18 cellular contexts compared by ENCODE assay signal in genomic region chr7:105829681-105830322, GRCh38. TPM values are rescaled to one million over a fixed set of nuclear protein-coding genes. Genes with fewer than 3 reads are reported as not detected.
A peak's percentile ranks its signal among the peaks of the same experiment; 100 is the strongest.
DNase-seq lines count a peak whose midpoint lies in the region; ATAC-seq, FAIRE-seq and TF ChIP-seq lines count a peak whose summit lies in the region.
"Had no signal": no experiment of that assay in that cellular context is flagged by ENCODE, and none has a peak within 500 bp of the region (broad histone marks: within the 10 kb centered on the region; RNA-seq: fewer than 3 reads in every experiment).

No MANE protein-coding gene starts in this region.

- H3K9ac ChIP-seq in astrocyte (ENCODE audit: low read length) (peak overlapping the region; percentile 16), rectal smooth muscle tissue (ENCODE audit: low read length) (no peak overlapping the region)

- peaks cover 28% of the 10 kb centered on the region for H3K4me1 Mint-ChIP-seq in astrocyte (ENCODE audit: low read depth, unreplicated experiment)
- H3K4me1 Mint-ChIP-seq in activated CD8-positive, alpha-beta T cell treated with anti-CD3 and anti-CD28 coated beads for 36 hours (ENCODE audit: low read depth) = peaks cover 9% of the 10 kb centered on the region
- peaks cover 26% of the 10 kb centered on the region for H3K4me1 Mint-ChIP-seq in mesothelial cell of epicardium
- H3K4me1 Mint-ChIP-seq: activated naive CD8-positive, alpha-beta T cell treated with anti-CD3 and anti-CD28 coated beads, Interleukin-2, amount 10 ng/mL, durations not matched to agents 7 days and 5 days had no signal

- no peaks in the 10 kb centered on the region for H3K79me2 ChIP-seq in astrocyte (ENCODE audit: insufficient read depth, low read length)

- FAIRE-seq in astrocyte (lab: Jason Lieb, UNC) (peak; percentile 39), D721Med (lab: Jason Lieb, UNC) (no peak)

- H3K4me3 ChIP-seq in astrocyte (ENCODE audit: insufficient read depth, low read depth, low read length) (no peak overlapping the region), foreskin fibroblast (ENCODE audit: low read depth in 1 of 2, low read length in 2 of 2) (no peak overlapping the region), rectal smooth muscle tissue (ENCODE audit: low read length) (no peak overlapping the region)
- H3K4me3 ChIP-seq: right atrium auricular region, tibial artery had no signal

- H3K27ac ChIP-seq in astrocyte (ENCODE audit: low read depth, low read length) (peak overlapping the region; percentile 72), rectal smooth muscle tissue (ENCODE audit: low read depth, low read length) (peak overlapping the region; percentile 57)
- H3K27ac ChIP-seq: right atrium auricular region, tibial artery had no signal

- CTCF ChIA-PET in activated CD8-positive, alpha-beta T cell treated with anti-CD3 and anti-CD28 coated beads for 36 hours (lab: Charles Lee) = no interaction called here

- peaks cover 25% of the 10 kb centered on the region for H3K4me1 ChIP-seq in astrocyte (ENCODE audit: insufficient read depth, low read length)
- H3K4me1 ChIP-seq in rectal smooth muscle tissue (ENCODE audit: control insufficient read depth, insufficient read depth, low read length) = peaks cover 24% of the 10 kb centered on the region

- peaks cover 4% of the 10 kb centered on the region for H4K20me1 ChIP-seq in astrocyte (ENCODE audit: insufficient read depth, low read length)

- no peak for ATAC-seq in activated CD8-positive, alpha-beta T cell treated with anti-CD3 and anti-CD28 coated beads for 36 hours
- no peak for ATAC-seq in left cardiac atrium
- ATAC-seq: left ventricle myocardium superior had no signal

- no peaks in the 10 kb centered on the region for H3K36me3 Mint-ChIP-seq in astrocyte (ENCODE audit: low read depth, unreplicated experiment)
- H3K36me3 Mint-ChIP-seq in activated CD8-positive, alpha-beta T cell treated with anti-CD3 and anti-CD28 coated beads for 36 hours (ENCODE audit: low read depth) = peaks cover 2% of the 10 kb centered on the region
- H3K36me3 Mint-ChIP-seq in mesothelial cell of epicardium = peaks cover 6% of the 10 kb centered on the region
- H3K36me3 Mint-ChIP-seq: activated naive CD8-positive, alpha-beta T cell treated with anti-CD3 and anti-CD28 coated beads, Interleukin-2, amount 10 ng/mL, durations not matched to agents 7 days and 5 days had no signal

- peak; percentile 24 for DNase-seq in ELR (ENCODE audit: low read depth)
- DNase-seq in astrocyte (ENCODE audit: low read depth) = no peak
- DNase-seq in foreskin fibroblast = peak; percentile 44 to 55
- DNase-seq in D721Med (ENCODE audit: insufficient read length, low spot score) = no peak
- DNase-seq in activated CD8-positive, alpha-beta T cell treated with anti-CD3 and anti-CD28 coated beads for 36 hours = no peak
- DNase-seq in left cardiac atrium = no peak
- no peak for DNase-seq in mesothelial cell of epicardium (ENCODE audit: low spot score in 2 of 2, unreplicated experiment in 2 of 2)
- DNase-seq: activated CD4-positive, alpha-beta T cell treated with anti-CD3 and anti-CD28 coated beads for 48 hours; activated naive CD8-positive, alpha-beta T cell treated with anti-CD3 and anti-CD28 coated beads, Interleukin-2, amount 10 ng/mL, durations not matched to agents 7 days and 5 days; activated T-cell treated with anti-CD3 and anti-CD28 coated beads, Interleukin-2, amount 50 U/mL, for 24 hours; DMS79; left ventricle myocardium superior; Right ventricle myocardium superior; stimulated activated CD4-positive, alpha-beta T cell treated with anti-CD3 and anti-CD28 coated beads, Interleukin-4, amount 100 ng/mL, for 24 hours; tibial artery had no signal

- no peak overlapping the region for H3K4me3 Mint-ChIP-seq in astrocyte (ENCODE audit: unreplicated experiment)
- no peak overlapping the region for H3K4me3 Mint-ChIP-seq in activated CD8-positive, alpha-beta T cell treated with anti-CD3 and anti-CD28 coated beads for 36 hours
- H3K4me3 Mint-ChIP-seq in mesothelial cell of epicardium = no peak overlapping the region
- H3K4me3 Mint-ChIP-seq: activated naive CD8-positive, alpha-beta T cell treated with anti-CD3 and anti-CD28 coated beads, Interleukin-2, amount 10 ng/mL, durations not matched to agents 7 days and 5 days; activated T-cell treated with anti-CD3 and anti-CD28 coated beads, Interleukin-2, amount 50 U/mL, for 24 hours; central memory CD8-positive, alpha-beta T cell had no signal

- no peaks in the 10 kb centered on the region for H3K27me3 Mint-ChIP-seq in astrocyte (ENCODE audit: low read depth, unreplicated experiment)
- H3K27me3 Mint-ChIP-seq in activated CD8-positive, alpha-beta T cell treated with anti-CD3 and anti-CD28 coated beads for 36 hours = no peaks in the 10 kb centered on the region
- no peaks in the 10 kb centered on the region for H3K27me3 Mint-ChIP-seq in mesothelial cell of epicardium (ENCODE audit: low read depth)
- H3K27me3 Mint-ChIP-seq: activated naive CD8-positive, alpha-beta T cell treated with anti-CD3 and anti-CD28 coated beads, Interleukin-2, amount 10 ng/mL, durations not matched to agents 7 days and 5 days; activated T-cell treated with anti-CD3 and anti-CD28 coated beads, Interleukin-2, amount 50 U/mL, for 24 hours; central memory CD8-positive, alpha-beta T cell had no signal

- peaks cover 2% of the 10 kb centered on the region for H3K9me3 Mint-ChIP-seq in astrocyte (ENCODE audit: unreplicated experiment)
- peaks cover 4% of the 10 kb centered on the region for H3K9me3 Mint-ChIP-seq in activated CD8-positive, alpha-beta T cell treated with anti-CD3 and anti-CD28 coated beads for 36 hours
- peaks cover 5% of the 10 kb centered on the region for H3K9me3 Mint-ChIP-seq in mesothelial cell of epicardium
- H3K9me3 Mint-ChIP-seq: activated T-cell treated with anti-CD3 and anti-CD28 coated beads, Interleukin-2, amount 50 U/mL, for 24 hours; central memory CD8-positive, alpha-beta T cell had no signal

- H3K9me3 ChIP-seq in astrocyte (ENCODE audit: insufficient read depth, low read depth, low read length) = no peaks in the 10 kb centered on the region
- H3K9me3 ChIP-seq: right atrium auricular region, tibial artery had no signal

- POLR2A ChIA-PET in activated CD8-positive, alpha-beta T cell treated with anti-CD3 and anti-CD28 coated beads for 36 hours (lab: Charles Lee) = no interaction called here

- no peaks in the 10 kb centered on the region for H3K27me3 ChIP-seq in astrocyte (ENCODE audit: insufficient read depth, low read length)
- no peaks in the 10 kb centered on the region for H3K27me3 ChIP-seq in rectal smooth muscle tissue (ENCODE audit: control insufficient read depth, insufficient read depth, low read length)
- H3K27me3 ChIP-seq: right atrium auricular region, tibial artery had no signal

- H3K36me3 ChIP-seq in astrocyte (ENCODE audit: insufficient read depth, low read length) (no peaks in the 10 kb centered on the region), rectal smooth muscle tissue (ENCODE audit: control insufficient read depth, insufficient read depth, low read length) (no peaks in the 10 kb centered on the region)
- H3K36me3 ChIP-seq: right atrium auricular region, tibial artery had no signal

- H3K27ac Mint-ChIP-seq in astrocyte (ENCODE audit: unreplicated experiment) (peak overlapping the region; percentile 82), mesothelial cell of epicardium (no peak overlapping the region)
- no peak overlapping the region for H3K27ac Mint-ChIP-seq in activated CD8-positive, alpha-beta T cell treated with anti-CD3 and anti-CD28 coated beads for 36 hours
- H3K27ac Mint-ChIP-seq: activated naive CD8-positive, alpha-beta T cell treated with anti-CD3 and anti-CD28 coated beads, Interleukin-2, amount 10 ng/mL, durations not matched to agents 7 days and 5 days; activated T-cell treated with anti-CD3 and anti-CD28 coated beads, Interleukin-2, amount 50 U/mL, for 24 hours had no signal

- peak overlapping the region; percentile 64 for H3K4me2 ChIP-seq in astrocyte (ENCODE audit: low read length)

- no peak overlapping the region for H2AFZ ChIP-seq in astrocyte (ENCODE audit: low read depth, low read length)

- intact Hi-C loops in activated CD8-positive, alpha-beta T cell treated with anti-CD3 and anti-CD28 coated beads for 36 hours (cut with micrococcal nuclease) = no loop called here
- intact Hi-C loops in left cardiac atrium (cut with DNase I) = no loop called here

- TF ChIP-seq CTCF in astrocyte (IDR thresholded peaks at IDR 0.05; ENCODE audit: insufficient read depth, low read depth, low read length) = no peak
- TF ChIP-seq CTCF in foreskin fibroblast (IDR thresholded peaks at IDR 0.05; ENCODE audit: low read depth, low read length) = no peak
- no peak for TF ChIP-seq CTCF in D721Med (IDR thresholded peaks at IDR 0.05; ENCODE audit: insufficient read depth, missing control alignments)
- no peak for TF ChIP-seq CTCF in activated CD8-positive, alpha-beta T cell treated with anti-CD3 and anti-CD28 coated beads for 36 hours (IDR thresholded peaks at IDR 0.05)
- TF ChIP-seq CTCF in mesothelial cell of epicardium (IDR thresholded peaks at IDR 0.05; ENCODE audit: unreplicated experiment) = no peak

RNA-seq across cellular contexts. Expression of gene ATXN7L1, which starts 46.6 kb away (rescaled TPM):
- 7.1 and 7.6 TPM in 2 replicates for total RNA-seq in astrocyte
- 1 to 10 TPM; 4.8 to 5.3 TPM for total RNA-seq in activated CD8-positive, alpha-beta T cell treated with anti-CD3 and anti-CD28 coated beads for 36 hours
- total RNA-seq in left cardiac atrium = 1 to 10 TPM; 5.7 to 6.0 TPM
- 17.9 to 18.7 TPM (median 18.0 TPM) in 3 replicates for total RNA-seq in mesothelial cell of epicardium

Comparison
In these comparisons a context has a peak if more than half of its experiments do, and no peak if none do; other contexts are left out.
1. DNase-seq: peak in ELR (single experiment) and foreskin fibroblast (2 of 2); none in astrocyte (single experiment), D721Med (single experiment), activated CD8-positive, alpha-beta T cell treated with anti-CD3 and anti-CD28 coated beads for 36 hours (single experiment), left cardiac atrium (single experiment) and mesothelial cell of epicardium (0 of 2).